Comparison of ENCODE assay signal across 16 cellular contexts in genomic region chr13:99357920-99358319, GRCh38. TPM values are rescaled to one million over a fixed set of nuclear protein-coding genes. Genes with fewer than 3 reads are reported as not detected.
DNase-seq lines count a peak whose midpoint lies in the region; ATAC-seq and TF ChIP-seq lines count a peak whose summit lies in the region.
"Had no signal": no experiment of that assay in that cellular context is flagged by ENCODE, and none has a peak within 500 bp of the region (broad histone marks: within the 10 kb centered on the region; RNA-seq: fewer than 3 reads in every experiment).

No MANE protein-coding gene starts in this region.

- peak; percentile 30 for DNase-seq in activated CD4-positive, alpha-beta T cell treated with anti-CD3 and anti-CD28 coated beads, Interleukin-2, amount 10 ng/mL, durations not matched to agents 7 days and 5 days
- no peak for DNase-seq in activated CD4-positive, alpha-beta T cell treated with anti-CD3 and anti-CD28 coated beads, Interleukin-2, amount 50 U/mL, for 48 hours
- no peak for DNase-seq in activated B cell treated with CpG ODN at 0.5 μM for 24 hours
- DNase-seq in endodermal cell, result peak; percentile 58
- DNase-seq in spleen, result no peak
- DNase-seq in C1 segment of cervical spinal cord (lab: John Stamatoyannopoulos, UW), result no peak
- no peak for DNase-seq in HK-2 (ENCODE audit: unreplicated experiment)
- DNase-seq: caudate nucleus, DMS153, NCI-H1092, T-helper 9 cell had no signal

- H3K9me3 Mint-ChIP-seq in activated CD4-positive, alpha-beta T cell treated with anti-CD3 and anti-CD28 coated beads, Interleukin-2, amount 10 ng/mL, durations not matched to agents 7 days and 5 days, result peaks cover 2% of the 10 kb centered on the region
- H3K9me3 Mint-ChIP-seq in activated B cell treated with CpG ODN at 0.5 μM for 24 hours (no peaks in the 10 kb centered on the region), endodermal cell (no peaks in the 10 kb centered on the region)

- no peak overlapping the region for H3K9ac ChIP-seq in endodermal cell (ENCODE audit: extremely low read depth, low read length, poor library complexity, severe bottlenecking)

- intact Hi-C loops in activated B cell treated with CpG ODN at 0.5 μM for 24 hours (cut with micrococcal nuclease) (loop anchor here (5.0 kb wide), 1 partner anchor 156 kb away; the partner anchor contains the start of gene UBAC2), spleen (cut with DNase I; ENCODE audit: low total_unique reads) (no loop called here)

- H3K4me1 ChIP-seq in endodermal cell (ENCODE audit: control insufficient read depth, insufficient read depth, low read length) (peaks cover 4% of the 10 kb centered on the region), spleen (peaks cover 59 to 99% (median 90%) of the 10 kb centered on the region in 6 donors)
- H3K4me1 ChIP-seq: A549 had no signal

- H3K4me3 ChIP-seq in endodermal cell (ENCODE audit: low read length), result no peak overlapping the region
- no peak overlapping the region for H3K4me3 ChIP-seq in spleen
- H3K4me3 ChIP-seq: A549, tibial nerve had no signal

- H3K36me3 ChIP-seq in endodermal cell (ENCODE audit: control insufficient read depth, insufficient read depth, low read length) (peaks cover 59% of the 10 kb centered on the region), spleen (peaks cover 0 to 53% (median 2%) of the 10 kb centered on the region in 6 donors)

- no peaks in the 10 kb centered on the region for H3K9me3 ChIP-seq in endodermal cell (ENCODE audit: control insufficient read depth, low read length)
- H3K9me3 ChIP-seq in spleen, result no peaks in the 10 kb centered on the region
- H3K9me3 ChIP-seq: A549, tibial nerve had no signal

- 90 to 92% methylated on average over 3 to 7 of the region's 7 CpGs for WGBS in endodermal cell (ENCODE audit: insufficient coverage in 1 of 2, insufficient read length in 1 of 2), 2 experiments
- 86 to 90% (median 89%) methylated on average over 7 of the region's 7 CpGs for WGBS in spleen, 5 donors

- TF ChIP-seq POLR2A in spleen (IDR thresholded peaks at IDR 0.05), result no peak

- POLR2A ChIA-PET in activated CD4-positive, alpha-beta T cell treated with anti-CD3 and anti-CD28 coated beads, Interleukin-2, amount 10 ng/mL, durations not matched to agents 7 days and 5 days (lab: Charles Lee), result no interaction called here
- POLR2A ChIA-PET in activated B cell treated with CpG ODN at 0.5 μM for 24 hours (lab: Charles Lee), result interaction anchor here (0.9 to 2.5 kb wide), 4 partner anchors 10 to 51 kb away, joined by 5 to 10 read pairs (median 6); partner anchors contain the start of gene GPR183

- H3K4me3 Mint-ChIP-seq in activated CD4-positive, alpha-beta T cell treated with anti-CD3 and anti-CD28 coated beads, Interleukin-2, amount 10 ng/mL, durations not matched to agents 7 days and 5 days, result peak overlapping the region; percentile 63
- H3K4me3 Mint-ChIP-seq in activated B cell treated with CpG ODN at 0.5 μM for 24 hours (no peak overlapping the region), endodermal cell (no peak overlapping the region)

- peaks cover 96% of the 10 kb centered on the region for H3K4me1 Mint-ChIP-seq in activated CD4-positive, alpha-beta T cell treated with anti-CD3 and anti-CD28 coated beads, Interleukin-2, amount 10 ng/mL, durations not matched to agents 7 days and 5 days
- H3K4me1 Mint-ChIP-seq in activated B cell treated with CpG ODN at 0.5 μM for 24 hours (peaks cover 95% of the 10 kb centered on the region), endodermal cell (peaks cover 20% of the 10 kb centered on the region)

- H3K27me3 ChIP-seq in endodermal cell (ENCODE audit: control insufficient read depth, insufficient read depth, low read length, poor library complexity, severe bottlenecking), result no peaks in the 10 kb centered on the region
- H3K27me3 ChIP-seq in spleen (replicated peaks in 1 of 7), result no peaks in the 10 kb centered on the region
- H3K27me3 ChIP-seq: tibial nerve had no signal

- H3K36me3 Mint-ChIP-seq in activated CD4-positive, alpha-beta T cell treated with anti-CD3 and anti-CD28 coated beads, Interleukin-2, amount 10 ng/mL, durations not matched to agents 7 days and 5 days (ENCODE audit: low read depth), result peaks cover 85% of the 10 kb centered on the region
- H3K36me3 Mint-ChIP-seq in activated B cell treated with CpG ODN at 0.5 μM for 24 hours (ENCODE audit: low read depth), result peaks cover 37% of the 10 kb centered on the region
- peaks cover 47% of the 10 kb centered on the region for H3K36me3 Mint-ChIP-seq in endodermal cell (ENCODE audit: low read depth)

- peak overlapping the region; percentile 98 for H3K27ac Mint-ChIP-seq in activated CD4-positive, alpha-beta T cell treated with anti-CD3 and anti-CD28 coated beads, Interleukin-2, amount 10 ng/mL, durations not matched to agents 7 days and 5 days
- peak overlapping the region; percentile 94 for H3K27ac Mint-ChIP-seq in activated B cell treated with CpG ODN at 0.5 μM for 24 hours
- no peak overlapping the region for H3K27ac Mint-ChIP-seq in endodermal cell

- H3K27ac ChIP-seq in endodermal cell (ENCODE audit: low read depth, low read length) (no peak overlapping the region), spleen (peak overlapping the region; percentile 86 to 92 (median 88))
- H3K27ac ChIP-seq: A549 had no signal

- no peak for ATAC-seq in activated B cell treated with CpG ODN at 0.5 μM for 24 hours (ENCODE audit: low read depth)
- ATAC-seq in GM21515 (IDR thresholded peaks at IDR 0.05; ENCODE audit: unreplicated experiment), result no peak
- ATAC-seq: A549 had no signal

- TF ChIP-seq CTCF in activated B cell treated with CpG ODN at 0.5 μM for 24 hours (IDR thresholded peaks at IDR 0.05), result no peak
- TF ChIP-seq CTCF in endodermal cell (conservative IDR thresholded peaks at IDR 0.05), result no peak
- TF ChIP-seq CTCF in spleen (IDR thresholded peaks at IDR 0.05 in 8 of 11, conservative IDR thresholded peaks at IDR 0.05 in 3 of 11), result no peak

- CTCF ChIA-PET in activated CD4-positive, alpha-beta T cell treated with anti-CD3 and anti-CD28 coated beads, Interleukin-2, amount 10 ng/mL, durations not matched to agents 7 days and 5 days (lab: Charles Lee), result no interaction called here
- CTCF ChIA-PET in activated B cell treated with CpG ODN at 0.5 μM for 24 hours (lab: Charles Lee), result no interaction called here

- no peaks in the 10 kb centered on the region for H3K27me3 Mint-ChIP-seq in activated CD4-positive, alpha-beta T cell treated with anti-CD3 and anti-CD28 coated beads, Interleukin-2, amount 10 ng/mL, durations not matched to agents 7 days and 5 days
- H3K27me3 Mint-ChIP-seq in activated B cell treated with CpG ODN at 0.5 μM for 24 hours, result no peaks in the 10 kb centered on the region
- H3K27me3 Mint-ChIP-seq in endodermal cell (ENCODE audit: insufficient read depth), result no peaks in the 10 kb centered on the region

RNA-seq across cellular contexts. Expression of gene GPR183, which starts 50.7 kb away (rescaled TPM):
- 10 to 100 TPM; 41.4 to 45.1 TPM for total RNA-seq in activated CD4-positive, alpha-beta T cell treated with anti-CD3 and anti-CD28 coated beads, Interleukin-2, amount 10 ng/mL, durations not matched to agents 7 days and 5 days
- total RNA-seq in activated B cell treated with CpG ODN at 0.5 μM for 24 hours (84.5 and 86.4 TPM in 2 replicates), endodermal cell (under 1 TPM in 1 of 2 donors, not detected in 1; 0.62 TPM), spleen (10 to 100 TPM; 29.1 to 83.6 (median 53.4) TPM)
- 0.18 TPM for polyA plus RNA-seq in endodermal cell (2013, experiment 1 of 2)
- 0.29 TPM for polyA plus RNA-seq in endodermal cell (2013, experiment 2 of 2)
- polyA plus RNA-seq in spleen, result 10 to 100 TPM; 56.0 to 68.0 (median 60.6) TPM
- total RNA-seq: HT1080, PC-3 had no signal
- polyA plus RNA-seq: A549 had no signal

Comparison
In these comparisons a context has a peak if more than half of its experiments do, and no peak if none do; other contexts are left out.
1. DNase-seq: peak in activated CD4-positive, alpha-beta T cell treated with anti-CD3 and anti-CD28 coated beads, Interleukin-2, amount 10 ng/mL, durations not matched to agents 7 days and 5 days (single experiment) and endodermal cell (single experiment); none in activated CD4-positive, alpha-beta T cell treated with anti-CD3 and anti-CD28 coated beads, Interleukin-2, amount 50 U/mL, for 48 hours (0 of 2), activated B cell treated with CpG ODN at 0.5 μM for 24 hours (single experiment), spleen (single experiment), C1 segment of cervical spinal cord (0 of 14) and HK-2 (single experiment).
2. RNA of gene GPR183, which starts 50.7 kb away (total RNA-seq): 84.5 to 86.4 TPM in activated B cell treated with CpG ODN at 0.5 μM for 24 hours, 29.1 to 83.6 TPM in spleen and 41.4 to 45.1 TPM in activated CD4-positive, alpha-beta T cell treated with anti-CD3 and anti-CD28 coated beads, Interleukin-2, amount 10 ng/mL, durations not matched to agents 7 days and 5 days; 0.62 TPM in endodermal cell; every median in the first group is over 10 times any median in the second.